Comparison of ENCODE assay signal across 10 cellular contexts in the genomic region with DNA sequence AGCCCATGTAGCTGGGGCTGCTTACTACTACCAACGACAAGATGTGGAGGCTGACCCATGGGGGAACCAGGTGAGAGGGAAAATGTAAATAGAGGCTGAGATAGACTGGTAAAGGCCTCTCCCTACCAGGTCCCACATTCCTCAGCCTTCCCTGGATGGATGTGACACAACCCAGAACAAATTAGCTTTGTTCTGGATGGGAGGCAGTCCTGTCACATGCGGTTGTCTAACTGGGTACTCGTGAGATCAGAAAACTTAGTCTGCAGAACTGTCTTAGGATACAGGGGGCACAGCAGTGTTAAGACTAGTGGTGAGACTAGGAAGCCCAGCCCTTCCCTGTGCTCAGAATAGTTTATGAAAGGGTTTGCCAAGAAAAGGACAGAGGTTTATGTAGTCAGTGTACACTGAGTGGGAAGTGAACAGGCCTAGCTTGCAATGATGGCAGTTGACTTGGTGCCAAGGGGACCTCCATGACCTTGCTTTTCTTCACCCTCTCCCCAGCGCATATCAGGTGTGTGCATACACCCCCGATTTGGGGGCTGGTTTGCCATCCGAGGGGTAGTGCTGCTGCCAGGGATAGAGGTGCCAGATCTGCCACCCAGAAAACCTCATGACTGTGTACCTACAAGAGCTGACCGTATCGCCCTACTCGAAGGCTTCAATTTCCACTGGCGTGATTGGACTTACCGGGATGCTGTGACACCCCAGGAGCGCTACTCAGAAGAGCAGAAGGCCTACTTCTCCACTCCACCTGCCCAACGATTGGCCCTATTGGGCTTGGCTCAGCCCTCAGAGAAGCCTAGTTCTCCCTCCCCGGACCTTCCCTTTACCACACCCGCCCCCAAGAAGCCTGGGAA. TPM values are rescaled to one million over a fixed set of nuclear protein-coding genes. Genes with fewer than 3 reads are reported as not detected.
DNase-seq lines count a peak whose midpoint lies in the region; ATAC-seq, FAIRE-seq and TF ChIP-seq lines count a peak whose summit lies in the region.
"Had no signal": no experiment of that assay in that cellular context is flagged by ENCODE, and none has a peak within 500 bp of the region (broad histone marks: within the 10 kb centered on the region; RNA-seq: fewer than 3 reads in every experiment).

No MANE protein-coding gene starts in this region.

- no TSS peak for BruUV-seq in HCT116 (replicated peaks; lab: Mats Ljungman, UMichigan)
- TSS peak; percentile 1 for BruUV-seq in HepG2 (replicated peaks; lab: Mats Ljungman, UMichigan)

- TF ChIP-seq RAD21 in HCT116 (IDR thresholded peaks at IDR 0.05; ENCODE audit: low read depth) (no peak), HepG2 (CRISPR knock-in tag; IDR thresholded peaks at IDR 0.05) (no peak; the same call in 1 of the 2 replicates)

- TF ChIP-seq POLR2A in HCT116 (IDR thresholded peaks at IDR 0.05; ENCODE audit: borderline replicate concordance, extremely low read depth, insufficient read depth, insufficient read length) (no peak), HepG2 (IDR thresholded peaks at IDR 0.05; ENCODE audit: insufficient read depth in 1 of 2, low read depth in 2 of 2, low read length in 2 of 2) (peak; percentile 36 to 41)

- H3K36me3 ChIP-seq in BJ (ENCODE audit: control insufficient read depth, insufficient read depth, low read length) (peaks cover 23% of the 10 kb centered on the region), HCT116 (ENCODE audit: control insufficient read depth in 1 of 2, insufficient read depth in 2 of 2, low read length in 2 of 2) (peaks cover 27 to 37% of the 10 kb centered on the region in 2 experiments), HepG2 (replicated peaks in 1 of 2; ENCODE audit: control insufficient read depth in 1 of 2, insufficient read depth in 2 of 2, low read length in 2 of 2) (peaks cover 23 to 44% of the 10 kb centered on the region in 2 experiments), smooth muscle cell (ENCODE audit: low read depth) (peaks cover 8% of the 10 kb centered on the region)

- no peak overlapping the region for H3K9ac ChIP-seq in HCT116 (ENCODE audit: low read length)
- no peak overlapping the region for H3K9ac ChIP-seq in HepG2 (ENCODE audit: insufficient read depth, low read depth, low read length)
- H3K9ac ChIP-seq in smooth muscle cell (ENCODE audit: low read depth): no peak overlapping the region

- FAIRE-seq in HepG2 (lab: Jason Lieb, UNC): peak; percentile 28
- no peak for FAIRE-seq in GM19239 (lab: Jason Lieb, UNC)

- intact Hi-C loops in HCT116 (cut with micrococcal nuclease): no loop called here
- intact Hi-C loops in HepG2 (cut with micrococcal nuclease; ENCODE audit: unreplicated experiment): no loop called here

- CTCF ChIA-PET in BJ (lab: Yijun Ruan, JAX) (interaction anchor here (0.9 to 1.7 kb wide), 6 partner anchors 10 to 729 kb away, joined by 3 to 5 read pairs (median 4); a partner anchor contains a TSS), HCT116 (lab: Charles Lee) (no interaction called here), HepG2 (lab: Yijun Ruan, JAX; ENCODE audit: low intra/inter-chr PET ratio, low total read pairs) (interaction anchor here (0.7 kb wide), 1 partner anchor 16 kb away, joined by 3 read pairs; no protein-coding TSS in a partner anchor)

- H3K79me2 ChIP-seq in HCT116 (ENCODE audit: insufficient read depth, low read length) (peaks cover 15% of the 10 kb centered on the region; the same call in 1 of the 2 replicates), HepG2 (ENCODE audit: insufficient read depth, low read length) (peaks cover 11% of the 10 kb centered on the region), smooth muscle cell (ENCODE audit: low read depth) (no peaks in the 10 kb centered on the region)

- ATAC-seq in HCT116: peak; percentile 56
- ATAC-seq in HepG2: peak; percentile 58
- ATAC-seq in HG03045 (IDR thresholded peaks at IDR 0.05; ENCODE audit: unreplicated experiment): no peak

- H4K20me1 ChIP-seq in HCT116 (ENCODE audit: insufficient read depth): peaks cover 10% of the 10 kb centered on the region
- H4K20me1 ChIP-seq in HepG2 (ENCODE audit: insufficient read depth, low read length): peaks cover 21% of the 10 kb centered on the region
- H4K20me1 ChIP-seq in smooth muscle cell (ENCODE audit: low read depth): peaks cover 22% of the 10 kb centered on the region

- H2AFZ ChIP-seq in HCT116 (ENCODE audit: low read depth, low read length, poor library complexity, severe bottlenecking) (no peak overlapping the region), HepG2 (ENCODE audit: low read length) (no peak overlapping the region), smooth muscle cell (ENCODE audit: low read depth) (no peak overlapping the region)

- H3K9me3 ChIP-seq in HCT116 (ENCODE audit: control insufficient read depth in 1 of 2, insufficient read depth in 1 of 2, low read depth in 1 of 2, low read length in 2 of 2) (no peaks in the 10 kb centered on the region), HepG2 (ENCODE audit: low read length) (no peaks in the 10 kb centered on the region), smooth muscle cell (replicated peaks; ENCODE audit: low read depth) (no peaks in the 10 kb centered on the region)

- TF ChIP-seq EP300 in HepG2 (IDR thresholded peaks at IDR 0.05; ENCODE audit: low read depth in 2 of 2, low read length in 2 of 2) (no peak), HepG2 (CRISPR knock-in tag; IDR thresholded peaks at IDR 0.05; ENCODE audit: borderline replicate concordance) (no peak)

- RAD21 ChIA-PET in HCT116 (lab: Charles Lee; ENCODE audit: low non-redundant PET in 1 of 2, low total read pairs in 2 of 2, uncharacterized antibody in 2 of 2, unreplicated experiment in 2 of 2): no interaction called here

- H3K27me3 ChIP-seq in BJ (ENCODE audit: control insufficient read depth, insufficient read depth, low read length): no peaks in the 10 kb centered on the region
- H3K27me3 ChIP-seq in HCT116 (ENCODE audit: insufficient read depth, low read length): no peaks in the 10 kb centered on the region
- no peaks in the 10 kb centered on the region for H3K27me3 ChIP-seq in HepG2 (ENCODE audit: control insufficient read depth in 1 of 2, insufficient read depth in 2 of 2, low read length in 2 of 2)
- H3K27me3 ChIP-seq in smooth muscle cell (ENCODE audit: low read depth): no peaks in the 10 kb centered on the region

- in situ Hi-C loops in astrocyte of the cerebellum (cut with HindIII; ENCODE audit: low sequenced_read_pairs) (no loop called here), HepG2 (cut with HindIII; ENCODE audit: extremely low pct_ligation_motif_present, low pct_unique_long_range_greater_than_20kb) (no loop called here)

- H3K4me1 ChIP-seq in HCT116 (ENCODE audit: control insufficient read depth in 1 of 2, insufficient read depth in 2 of 2, low read length in 2 of 2) (no peaks in the 10 kb centered on the region), HepG2 (ENCODE audit: insufficient read depth, low read length) (peaks cover 39% of the 10 kb centered on the region), smooth muscle cell (ENCODE audit: low read depth) (peaks cover 6% of the 10 kb centered on the region)

- no peaks in the 10 kb centered on the region for H3K9me2 ChIP-seq in HCT116 (ENCODE audit: insufficient read depth)

- POLR2A ChIA-PET in BJ (lab: Charles Lee) (interaction anchor here (1.0 kb wide), 1 partner anchor 12 kb away, joined by 3 read pairs; no protein-coding TSS in a partner anchor), HCT116 (lab: Charles Lee) (interaction anchor here (6.1 kb wide), 1 partner anchor 13 kb away, joined by 61 read pairs; a partner anchor contains a TSS), HepG2 (lab: Yijun Ruan, JAX) (interaction anchor here (0.8 to 8.0 kb wide), 11 partner anchors 8 to 76 kb away, joined by 3 to 110 read pairs (median 10); a partner anchor contains a TSS)

- peaks cover 28% of the 10 kb centered on the region for H3F3A ChIP-seq in smooth muscle cell (ENCODE audit: low read depth)

- DNase-seq in BJ (ENCODE audit: low read depth) (no peak), HCT116 (ENCODE audit: low read depth, low spot score) (no peak), astrocyte of the cerebellum (ENCODE audit: low read depth) (no peak), HepG2 (ENCODE audit: low spot score) (peak; percentile 77), GM19239 (ENCODE audit: insufficient read length, low spot score) (no peak), GM19238 (ENCODE audit: insufficient read length, low spot score) (no peak), smooth muscle cell (lab: John Stamatoyannopoulos, UW; ENCODE audit: unreplicated experiment) (no peak)
- DNase-seq: activated CD4-positive, alpha-beta T cell treated with anti-CD3 and anti-CD28 coated beads for 48 hours; NCI-H2029 treated with DMSO at 0.1 percent for 48 hours had no signal

- H3K4me3 ChIP-seq in BJ (ENCODE audit: low read depth, low read length) (no peak overlapping the region), HCT116 (replicated peaks in 1 of 2; ENCODE audit: low read depth in 1 of 2, low read length in 2 of 2) (no peak overlapping the region), astrocyte of the cerebellum (ENCODE audit: low read depth, low read length) (no peak overlapping the region), HepG2 (replicated peaks in 1 of 3; ENCODE audit: insufficient read depth in 1 of 3, low read depth in 2 of 3, low read length in 3 of 3) (no peak overlapping the region), smooth muscle cell (no peak overlapping the region)

- H3K27ac ChIP-seq in HCT116 (ENCODE audit: low read depth, low read length) (0 out of 2 replicates have a peak overlapping the region, but pooled peaks have one; percentile 10), HepG2 (ENCODE audit: extremely low read length, insufficient read depth, low read length) (peak overlapping the region; percentile 56), smooth muscle cell (ENCODE audit: low read depth) (no peak overlapping the region)

- H3K4me2 ChIP-seq in HCT116 (ENCODE audit: low read length) (no peak overlapping the region), HepG2 (ENCODE audit: low read depth, low read length) (no peak overlapping the region), smooth muscle cell (no peak overlapping the region)

- WGBS in HepG2 (ENCODE audit: low lambda C conversion rate): 75% methylated on average over 13 of the region's 15 CpGs
- 90% methylated on average over 15 of the region's 15 CpGs for WGBS in smooth muscle cell (ENCODE audit: low lambda C conversion rate)

- TF ChIP-seq CTCF in BJ (IDR thresholded peaks at IDR 0.05; ENCODE audit: insufficient read depth, low read depth, low read length): peak; percentile 21; the same call in 1 of the 2 replicates
- TF ChIP-seq CTCF in HCT116 (IDR thresholded peaks at IDR 0.05 in 2 of 3, conservative IDR thresholded peaks at IDR 0.05 in 1 of 3; ENCODE audit: borderline replicate concordance in 1 of 3, insufficient read depth in 1 of 3, low read depth in 2 of 3, low read length in 2 of 3): peak in 2 of 3 experiments; percentile 23 to 29; a peak in 2 of 6 replicates
- peak; percentile 7 for TF ChIP-seq CTCF in astrocyte of the cerebellum (IDR thresholded peaks at IDR 0.05; ENCODE audit: low read depth, low read length, missing control alignments)
- no peak for TF ChIP-seq CTCF in HepG2 (CRISPR knock-in tag; IDR thresholded peaks at IDR 0.05)
- TF ChIP-seq CTCF in smooth muscle cell (IDR thresholded peaks at IDR 0.05; ENCODE audit: borderline replicate concordance, insufficient read depth, poor library complexity, severe bottlenecking): no peak

RNA-seq across cellular contexts. Expression of a gene that starts 8.4 kb away (rescaled TPM):
- polyA plus RNA-seq in BJ (2011; rRNA removed) (4.8 and 6.3 TPM in 2 replicates), HepG2 (2011; rRNA removed) (11.6 and 12.9 TPM in 2 replicates), smooth muscle cell (1.3 and 1.8 TPM in 2 replicates)
- 11.0 and 20.0 TPM in 2 replicates for polyA minus RNA-seq in BJ (2011; rRNA and poly(A)+ RNA removed)
- total RNA-seq in HCT116 (2021; ENCODE audit: unreplicated experiment) (16.2 TPM), HepG2 (2016; rRNA removed; fragmentation: Illumina TruSeq; extraction: Trizol) (10.3 and 13.4 TPM in 2 replicates), smooth muscle cell (2.5 and 3.0 TPM in 2 replicates)
- 6.4 and 8.8 TPM in 2 replicates for polyA plus RNA-seq in HCT116 (2012)
- total RNA-seq in HepG2 (2016; cell fraction: cytosol; rRNA removed; fragmentation: Illumina TruSeq; extraction: Trizol; ENCODE audit: low read depth): 1.7 and 1.8 TPM in 2 replicates
- 9.5 and 12.8 TPM in 2 replicates for total RNA-seq in HepG2 (2016; cell fraction: insoluble cytoplasmic fraction; rRNA removed; fragmentation: Illumina TruSeq; extraction: Trizol)
- total RNA-seq in HepG2 (2016; cell fraction: membrane; rRNA removed; fragmentation: Illumina TruSeq; extraction: Trizol): 6.3 and 6.7 TPM in 2 replicates
- total RNA-seq in HepG2 (2016; cell fraction: nucleus; rRNA removed; fragmentation: Illumina TruSeq; extraction: Trizol): 4.7 and 6.2 TPM in 2 replicates
- polyA plus RNA-seq in HepG2 (2011; cell fraction: cytosol; rRNA removed): 10.0 and 13.8 TPM in 2 replicates
- 6.5 and 7.9 TPM in 2 replicates for polyA plus RNA-seq in HepG2 (2011; cell fraction: nucleus; rRNA removed)
- polyA plus RNA-seq in HepG2 (2012): 5.7 and 8.2 TPM in 2 replicates
- polyA plus RNA-seq in HepG2 (2016; cell fraction: cytosol; fragmentation: Illumina TruSeq; extraction: Trizol; ENCODE audit: low read depth): 2.7 and 4.1 TPM in 2 replicates
- polyA plus RNA-seq in HepG2 (2016; cell fraction: insoluble cytoplasmic fraction; fragmentation: Illumina TruSeq; extraction: Trizol; ENCODE audit: low read depth): 16.0 and 18.0 TPM in 2 replicates
- polyA plus RNA-seq in HepG2 (2016; cell fraction: membrane; fragmentation: Illumina TruSeq; extraction: Trizol; ENCODE audit: low read depth): 9.0 and 9.8 TPM in 2 replicates
- polyA plus RNA-seq in HepG2 (2016; cell fraction: nucleus; fragmentation: Illumina TruSeq; extraction: Trizol; ENCODE audit: insufficient read depth, low read depth): 7.7 and 8.8 TPM in 2 replicates
- 44.1 and 56.1 TPM in 2 replicates for polyA minus RNA-seq in HepG2 (2011; rRNA and poly(A)+ RNA removed; ENCODE audit: low replicate concordance)
- 11.0 and 11.6 TPM in 2 replicates for polyA minus RNA-seq in HepG2 (2011; cell fraction: cytosol; rRNA and poly(A)+ RNA removed)
- 7.9 and 9.4 TPM in 2 replicates for polyA minus RNA-seq in HepG2 (2011; cell fraction: nucleus; rRNA and poly(A)+ RNA removed)

RNA-seq across cellular contexts. Expression of a gene that starts 8.7 kb away (rescaled TPM):
- polyA plus RNA-seq in BJ (2011; rRNA removed) (1.4 and 1.6 TPM in 2 replicates), HepG2 (2011; rRNA removed) (8.3 and 8.4 TPM in 2 replicates), smooth muscle cell (1.3 and 2.1 TPM in 2 replicates)
- 0.85 and 0.87 TPM in 2 replicates for polyA minus RNA-seq in BJ (2011; rRNA and poly(A)+ RNA removed)
- total RNA-seq in HCT116 (2021; ENCODE audit: unreplicated experiment) (3.1 TPM), HepG2 (2016; rRNA removed; fragmentation: Illumina TruSeq; extraction: Trizol) (4.4 and 5.2 TPM in 2 replicates), smooth muscle cell (0.18 and 2.4 TPM in 2 replicates)
- polyA plus RNA-seq in HCT116 (2012): 4.8 and 5.3 TPM in 2 replicates
- 1.7 and 2.0 TPM in 2 replicates for total RNA-seq in HepG2 (2016; cell fraction: cytosol; rRNA removed; fragmentation: Illumina TruSeq; extraction: Trizol; ENCODE audit: low read depth)
- total RNA-seq in HepG2 (2016; cell fraction: insoluble cytoplasmic fraction; rRNA removed; fragmentation: Illumina TruSeq; extraction: Trizol): 3.6 and 5.0 TPM in 2 replicates
- total RNA-seq in HepG2 (2016; cell fraction: membrane; rRNA removed; fragmentation: Illumina TruSeq; extraction: Trizol): 4.4 and 4.6 TPM in 2 replicates
- 3.7 and 7.2 TPM in 2 replicates for total RNA-seq in HepG2 (2016; cell fraction: nucleus; rRNA removed; fragmentation: Illumina TruSeq; extraction: Trizol)
- polyA plus RNA-seq in HepG2 (2011; cell fraction: cytosol; rRNA removed): 7.4 and 7.9 TPM in 2 replicates
- 9.2 and 10.0 TPM in 2 replicates for polyA plus RNA-seq in HepG2 (2011; cell fraction: nucleus; rRNA removed)
- polyA plus RNA-seq in HepG2 (2012): 3.7 and 3.9 TPM in 2 replicates
- 1.1 and 2.1 TPM in 2 replicates for polyA plus RNA-seq in HepG2 (2016; cell fraction: cytosol; fragmentation: Illumina TruSeq; extraction: Trizol; ENCODE audit: low read depth)
- 4.7 and 5.7 TPM in 2 replicates for polyA plus RNA-seq in HepG2 (2016; cell fraction: insoluble cytoplasmic fraction; fragmentation: Illumina TruSeq; extraction: Trizol; ENCODE audit: low read depth)
- polyA plus RNA-seq in HepG2 (2016; cell fraction: membrane; fragmentation: Illumina TruSeq; extraction: Trizol; ENCODE audit: low read depth): 3.4 and 4.3 TPM in 2 replicates
- polyA plus RNA-seq in HepG2 (2016; cell fraction: nucleus; fragmentation: Illumina TruSeq; extraction: Trizol; ENCODE audit: insufficient read depth, low read depth): 12.7 and 14.5 TPM in 2 replicates
- 8.9 and 15.8 TPM in 2 replicates for polyA minus RNA-seq in HepG2 (2011; rRNA and poly(A)+ RNA removed; ENCODE audit: low replicate concordance)
- 2.3 and 3.3 TPM in 2 replicates for polyA minus RNA-seq in HepG2 (2011; cell fraction: cytosol; rRNA and poly(A)+ RNA removed)
- polyA minus RNA-seq in HepG2 (2011; cell fraction: nucleus; rRNA and poly(A)+ RNA removed): 5.3 and 5.6 TPM in 2 replicates

RNA-seq across cellular contexts. Expression of a gene that starts 13.2 kb away (rescaled TPM):
- polyA plus RNA-seq in BJ (2011; rRNA removed) (414 and 752 TPM in 2 replicates), HepG2 (2011; rRNA removed) (550 and 761 TPM in 2 replicates), smooth muscle cell (369 and 409 TPM in 2 replicates)
- 86.6 and 111 TPM in 2 replicates for polyA minus RNA-seq in BJ (2011; rRNA and poly(A)+ RNA removed)
- total RNA-seq in HCT116 (2021; ENCODE audit: unreplicated experiment) (1,171 TPM), HepG2 (2016; rRNA removed; fragmentation: Illumina TruSeq; extraction: Trizol) (1,898 and 2,651 TPM in 2 replicates), smooth muscle cell (299 and 303 TPM in 2 replicates)
- polyA plus RNA-seq in HCT116 (2012): 682 and 765 TPM in 2 replicates
- 648 and 690 TPM in 2 replicates for total RNA-seq in HepG2 (2016; cell fraction: cytosol; rRNA removed; fragmentation: Illumina TruSeq; extraction: Trizol; ENCODE audit: low read depth)
- 1,942 and 2,764 TPM in 2 replicates for total RNA-seq in HepG2 (2016; cell fraction: insoluble cytoplasmic fraction; rRNA removed; fragmentation: Illumina TruSeq; extraction: Trizol)
- total RNA-seq in HepG2 (2016; cell fraction: membrane; rRNA removed; fragmentation: Illumina TruSeq; extraction: Trizol): 688 and 689 TPM in 2 replicates
- 599 and 644 TPM in 2 replicates for total RNA-seq in HepG2 (2016; cell fraction: nucleus; rRNA removed; fragmentation: Illumina TruSeq; extraction: Trizol)
- polyA plus RNA-seq in HepG2 (2011; cell fraction: cytosol; rRNA removed): 477 and 587 TPM in 2 replicates
- polyA plus RNA-seq in HepG2 (2011; cell fraction: nucleus; rRNA removed): 93.4 and 123 TPM in 2 replicates
- 725 and 786 TPM in 2 replicates for polyA plus RNA-seq in HepG2 (2012)
- 598 and 600 TPM in 2 replicates for polyA plus RNA-seq in HepG2 (2016; cell fraction: cytosol; fragmentation: Illumina TruSeq; extraction: Trizol; ENCODE audit: low read depth)
- polyA plus RNA-seq in HepG2 (2016; cell fraction: insoluble cytoplasmic fraction; fragmentation: Illumina TruSeq; extraction: Trizol; ENCODE audit: low read depth): 2,458 and 2,666 TPM in 2 replicates
- polyA plus RNA-seq in HepG2 (2016; cell fraction: membrane; fragmentation: Illumina TruSeq; extraction: Trizol; ENCODE audit: low read depth): 496 and 500 TPM in 2 replicates
- 910 and 953 TPM in 2 replicates for polyA plus RNA-seq in HepG2 (2016; cell fraction: nucleus; fragmentation: Illumina TruSeq; extraction: Trizol; ENCODE audit: insufficient read depth, low read depth)
- 219 and 566 TPM in 2 replicates for polyA minus RNA-seq in HepG2 (2011; rRNA and poly(A)+ RNA removed; ENCODE audit: low replicate concordance)
- 202 and 238 TPM in 2 replicates for polyA minus RNA-seq in HepG2 (2011; cell fraction: cytosol; rRNA and poly(A)+ RNA removed)
- polyA minus RNA-seq in HepG2 (2011; cell fraction: nucleus; rRNA and poly(A)+ RNA removed): 82.1 and 96.2 TPM in 2 replicates

RNA-seq across cellular contexts. Expression of a gene that starts 17.6 kb away (rescaled TPM):
- 2.4 and 2.5 TPM in 2 replicates for polyA plus RNA-seq in BJ (2011; rRNA removed)
- polyA minus RNA-seq in BJ (2011; rRNA and poly(A)+ RNA removed): 1.8 and 2.2 TPM in 2 replicates
- total RNA-seq in HCT116 (2021; ENCODE audit: unreplicated experiment): 5.0 TPM
- polyA plus RNA-seq in HCT116 (2012): 4.7 and 5.8 TPM in 2 replicates
- 5.5 and 6.9 TPM in 2 replicates for total RNA-seq in HepG2 (2016; rRNA removed; fragmentation: Illumina TruSeq; extraction: Trizol)
- 2.9 and 3.4 TPM in 2 replicates for total RNA-seq in HepG2 (2016; cell fraction: cytosol; rRNA removed; fragmentation: Illumina TruSeq; extraction: Trizol; ENCODE audit: low read depth)
- 5.6 and 6.8 TPM in 2 replicates for total RNA-seq in HepG2 (2016; cell fraction: insoluble cytoplasmic fraction; rRNA removed; fragmentation: Illumina TruSeq; extraction: Trizol)
- 8.7 and 9.4 TPM in 2 replicates for total RNA-seq in HepG2 (2016; cell fraction: membrane; rRNA removed; fragmentation: Illumina TruSeq; extraction: Trizol)
- 6.2 and 6.8 TPM in 2 replicates for total RNA-seq in HepG2 (2016; cell fraction: nucleus; rRNA removed; fragmentation: Illumina TruSeq; extraction: Trizol)
- 8.8 and 9.6 TPM in 2 replicates for polyA plus RNA-seq in HepG2 (2011; rRNA removed)
- 9.0 and 9.1 TPM in 2 replicates for polyA plus RNA-seq in HepG2 (2011; cell fraction: cytosol; rRNA removed)
- 10.2 TPM in 2 replicates for polyA plus RNA-seq in HepG2 (2011; cell fraction: nucleus; rRNA removed)
- 6.1 and 8.0 TPM in 2 replicates for polyA plus RNA-seq in HepG2 (2012)
- 2.3 and 2.9 TPM in 2 replicates for polyA plus RNA-seq in HepG2 (2016; cell fraction: cytosol; fragmentation: Illumina TruSeq; extraction: Trizol; ENCODE audit: low read depth)
- 5.0 and 6.3 TPM in 2 replicates for polyA plus RNA-seq in HepG2 (2016; cell fraction: insoluble cytoplasmic fraction; fragmentation: Illumina TruSeq; extraction: Trizol; ENCODE audit: low read depth)
- polyA plus RNA-seq in HepG2 (2016; cell fraction: membrane; fragmentation: Illumina TruSeq; extraction: Trizol; ENCODE audit: low read depth): 6.6 and 6.8 TPM in 2 replicates
- 8.1 and 8.7 TPM in 2 replicates for polyA plus RNA-seq in HepG2 (2016; cell fraction: nucleus; fragmentation: Illumina TruSeq; extraction: Trizol; ENCODE audit: insufficient read depth, low read depth)
- polyA minus RNA-seq in HepG2 (2011; rRNA and poly(A)+ RNA removed; ENCODE audit: low replicate concordance): 4.1 and 11.9 TPM in 2 replicates
- polyA minus RNA-seq in HepG2 (2011; cell fraction: cytosol; rRNA and poly(A)+ RNA removed): 4.9 and 5.6 TPM in 2 replicates
- polyA minus RNA-seq in HepG2 (2011; cell fraction: nucleus; rRNA and poly(A)+ RNA removed): 7.0 and 7.3 TPM in 2 replicates
- 3.4 and 4.3 TPM in 2 replicates for total RNA-seq in smooth muscle cell
- 1.3 and 2.3 TPM in 2 replicates for polyA plus RNA-seq in smooth muscle cell

RNA-seq across cellular contexts. Expression of a gene that starts 42.1 kb away (rescaled TPM):
- 161 and 188 TPM in 2 replicates for polyA plus RNA-seq in BJ (2011; rRNA removed)
- 70.5 and 117 TPM in 2 replicates for polyA minus RNA-seq in BJ (2011; rRNA and poly(A)+ RNA removed)
- total RNA-seq in HCT116 (2021; ENCODE audit: unreplicated experiment): 199 TPM
- 261 and 297 TPM in 2 replicates for polyA plus RNA-seq in HCT116 (2012)
- total RNA-seq in HepG2 (2016; rRNA removed; fragmentation: Illumina TruSeq; extraction: Trizol): 217 and 233 TPM in 2 replicates
- total RNA-seq in HepG2 (2016; cell fraction: cytosol; rRNA removed; fragmentation: Illumina TruSeq; extraction: Trizol; ENCODE audit: low read depth): 83.2 and 92.8 TPM in 2 replicates
- total RNA-seq in HepG2 (2016; cell fraction: insoluble cytoplasmic fraction; rRNA removed; fragmentation: Illumina TruSeq; extraction: Trizol): 217 and 238 TPM in 2 replicates
- total RNA-seq in HepG2 (2016; cell fraction: membrane; rRNA removed; fragmentation: Illumina TruSeq; extraction: Trizol): 122 and 152 TPM in 2 replicates
- 126 and 130 TPM in 2 replicates for total RNA-seq in HepG2 (2016; cell fraction: nucleus; rRNA removed; fragmentation: Illumina TruSeq; extraction: Trizol)
- polyA plus RNA-seq in HepG2 (2011; rRNA removed): 181 and 188 TPM in 2 replicates
- 171 and 206 TPM in 2 replicates for polyA plus RNA-seq in HepG2 (2011; cell fraction: cytosol; rRNA removed)
- 120 and 146 TPM in 2 replicates for polyA plus RNA-seq in HepG2 (2011; cell fraction: nucleus; rRNA removed)
- polyA plus RNA-seq in HepG2 (2012): 115 TPM in 2 replicates
- polyA plus RNA-seq in HepG2 (2016; cell fraction: cytosol; fragmentation: Illumina TruSeq; extraction: Trizol; ENCODE audit: low read depth): 68.5 and 93.5 TPM in 2 replicates
- polyA plus RNA-seq in HepG2 (2016; cell fraction: insoluble cytoplasmic fraction; fragmentation: Illumina TruSeq; extraction: Trizol; ENCODE audit: low read depth): 208 and 214 TPM in 2 replicates
- polyA plus RNA-seq in HepG2 (2016; cell fraction: membrane; fragmentation: Illumina TruSeq; extraction: Trizol; ENCODE audit: low read depth): 89.6 and 126 TPM in 2 replicates
- 233 and 234 TPM in 2 replicates for polyA plus RNA-seq in HepG2 (2016; cell fraction: nucleus; fragmentation: Illumina TruSeq; extraction: Trizol; ENCODE audit: insufficient read depth, low read depth)
- 185 and 208 TPM in 2 replicates for polyA minus RNA-seq in HepG2 (2011; rRNA and poly(A)+ RNA removed; ENCODE audit: low replicate concordance)
- polyA minus RNA-seq in HepG2 (2011; cell fraction: cytosol; rRNA and poly(A)+ RNA removed): 70.5 and 79.0 TPM in 2 replicates
- polyA minus RNA-seq in HepG2 (2011; cell fraction: nucleus; rRNA and poly(A)+ RNA removed): 93.6 and 111 TPM in 2 replicates
- 64.1 and 91.4 TPM in 2 replicates for total RNA-seq in smooth muscle cell
- polyA plus RNA-seq in smooth muscle cell: 135 and 148 TPM in 2 replicates

Comparison
In these comparisons a context has a peak if more than half of its experiments do, and no peak if none do; other contexts are left out.
1. CTCF ChIP-seq: peak in BJ (single experiment), HCT116 (2 of 3) and astrocyte of the cerebellum (single experiment); none in HepG2 (single experiment) and smooth muscle cell (single experiment).